In genomic region chr12:66755727-66756395, GRCh38 we compare ENCODE assay signal across 19 cellular contexts.
A peak's percentile ranks its signal among the peaks of the same experiment; 100 is the strongest.
DNase-seq lines count a peak whose midpoint lies in the region; ATAC-seq and TF ChIP-seq lines count a peak whose summit lies in the region.
"Had no signal": no experiment of that assay in that cellular context is flagged by ENCODE, and none has a peak within 500 bp of the region (broad histone marks: within the 10 kb centered on the region; RNA-seq: fewer than 3 reads in every experiment).

No MANE protein-coding gene starts in this region.

- H3K27ac ChIP-seq in OCI-LY7 (ENCODE audit: low read depth, low read length, poor library complexity, severe bottlenecking), result no peak overlapping the region
- no peak overlapping the region for H3K27ac ChIP-seq in mesendoderm (ENCODE audit: low read depth, low read length)
- H3K27ac ChIP-seq in vagina, result no peak overlapping the region
- H3K27ac ChIP-seq: PC-9 had no signal

- H3K9me2 ChIP-seq in OCI-LY7 (ENCODE audit: insufficient read depth, low read length), result no peaks in the 10 kb centered on the region

- peak overlapping the region; percentile 82 for H2AFZ ChIP-seq in OCI-LY7 (ENCODE audit: low read length)
- H2AFZ ChIP-seq: PC-9 had no signal

- peak; percentile 12 for DNase-seq in activated CD4-positive, alpha-beta T cell treated with anti-CD3 and anti-CD28 coated beads, Interleukin-2, amount 10 ng/mL, durations not matched to agents 7 days and 5 days
- DNase-seq in activated CD4-positive, alpha-beta T cell treated with anti-CD3 and anti-CD28 coated beads for 1 hour, result no peak
- DNase-seq in Kasumi-1 (lab: John Stamatoyannopoulos, UW), result peak; percentile 7 to 21
- DNase-seq in OCI-LY7 (ENCODE audit: low spot score), result peak; percentile 31
- DNase-seq in mesendoderm, result peak; percentile 8
- DNase-seq in OCI-M2 (lab: John Stamatoyannopoulos, UW; ENCODE audit: unreplicated experiment), result no peak
- no peak for DNase-seq in vagina (ENCODE audit: extremely low spot score in 2 of 2)
- DNase-seq: C1 segment of cervical spinal cord, DMS 273 treated with DMSO at 0.1 percent for 48 hours, EL, IMR-90, NCI-H1048, NCI-H146, NCI-H2081 treated with DMSO at 0.1 percent for 48 hours, NCI-H2227 treated with DMSO at 0.1 percent for 48 hours, NCI-H524, PC-9 had no signal

- no peak overlapping the region for H3K9ac ChIP-seq in mesendoderm (ENCODE audit: low read length)

- no peak overlapping the region for H2AK5ac ChIP-seq in mesendoderm (ENCODE audit: low read length)

- no peak overlapping the region for H3K23ac ChIP-seq in mesendoderm (ENCODE audit: low read length)

- H2BK120ac ChIP-seq in mesendoderm (ENCODE audit: low read depth, low read length), result no peak overlapping the region

- H3K4me2 ChIP-seq in OCI-LY7 (ENCODE audit: low read length) (peak overlapping the region; percentile 38; the same call in 1 of the 2 replicates), mesendoderm (ENCODE audit: low read length) (no peak overlapping the region)
- H3K4me2 ChIP-seq: PC-9 had no signal

- H3K18ac ChIP-seq in mesendoderm (ENCODE audit: low read length), result no peak overlapping the region

- H2BK15ac ChIP-seq in mesendoderm (replicated peaks; ENCODE audit: low read depth), result no peak overlapping the region

- no peak overlapping the region for H3K4me3 Mint-ChIP-seq in activated CD4-positive, alpha-beta T cell treated with anti-CD3 and anti-CD28 coated beads, Interleukin-2, amount 10 ng/mL, durations not matched to agents 7 days and 5 days

- no peak overlapping the region for H3K27ac Mint-ChIP-seq in activated CD4-positive, alpha-beta T cell treated with anti-CD3 and anti-CD28 coated beads, Interleukin-2, amount 10 ng/mL, durations not matched to agents 7 days and 5 days

- no peak overlapping the region for H3K4me3 ChIP-seq in OCI-LY7 (ENCODE audit: low read depth, low read length, poor library complexity, severe bottlenecking)
- H3K4me3 ChIP-seq in mesendoderm (ENCODE audit: low read length), result no peak overlapping the region
- H3K4me3 ChIP-seq in vagina, result no peak overlapping the region
- H3K4me3 ChIP-seq: HAP-1, PC-9 had no signal

- H3K4me1 Mint-ChIP-seq in activated CD4-positive, alpha-beta T cell treated with anti-CD3 and anti-CD28 coated beads, Interleukin-2, amount 10 ng/mL, durations not matched to agents 7 days and 5 days, result peaks cover 9% of the 10 kb centered on the region

- H3K9me3 ChIP-seq in OCI-LY7 (ENCODE audit: low read length) (no peaks in the 10 kb centered on the region), vagina (no peaks in the 10 kb centered on the region)
- H3K9me3 ChIP-seq: HAP-1 had no signal

- no peak overlapping the region for H4K5ac ChIP-seq in mesendoderm (ENCODE audit: low read length)

- H3K56ac ChIP-seq in mesendoderm (ENCODE audit: low read length), result no peak overlapping the region

- H3K79me2 ChIP-seq in OCI-LY7 (ENCODE audit: insufficient read depth, low read depth, low read length), result no peaks in the 10 kb centered on the region
- no peaks in the 10 kb centered on the region for H3K79me2 ChIP-seq in mesendoderm (ENCODE audit: control insufficient read depth, insufficient read depth, low read length)

- H3K36me3 Mint-ChIP-seq in activated CD4-positive, alpha-beta T cell treated with anti-CD3 and anti-CD28 coated beads, Interleukin-2, amount 10 ng/mL, durations not matched to agents 7 days and 5 days (ENCODE audit: low read depth), result no peaks in the 10 kb centered on the region

- H3K79me1 ChIP-seq in mesendoderm (ENCODE audit: low read length), result no peaks in the 10 kb centered on the region

- intact Hi-C loops in OCI-LY7 (cut with micrococcal nuclease; ENCODE audit: unreplicated experiment), result no loop called here
- intact Hi-C loops in vagina (cut with DNase I), result no loop called here

- H2BK5ac ChIP-seq in mesendoderm (ENCODE audit: low read length), result no peak overlapping the region

- TF ChIP-seq CTCF in OCI-LY7 (conservative IDR thresholded peaks at IDR 0.05; ENCODE audit: low read length), result no peak
- no peak for TF ChIP-seq CTCF in vagina (IDR thresholded peaks at IDR 0.05)

- TF ChIP-seq POLR2A in vagina (IDR thresholded peaks at IDR 0.05), result no peak

- H3K4me1 ChIP-seq in OCI-LY7 (ENCODE audit: insufficient read depth, low read length, poor library complexity, severe bottlenecking) (peaks cover 12% of the 10 kb centered on the region), mesendoderm (ENCODE audit: control insufficient read depth, low read depth, low read length) (no peaks in the 10 kb centered on the region), vagina (no peaks in the 10 kb centered on the region)
- H3K4me1 ChIP-seq: HAP-1 had no signal

- POLR2A ChIA-PET in activated CD4-positive, alpha-beta T cell treated with anti-CD3 and anti-CD28 coated beads, Interleukin-2, amount 10 ng/mL, durations not matched to agents 7 days and 5 days (lab: Charles Lee), result no interaction called here
- POLR2A ChIA-PET in OCI-LY7 (lab: Charles Lee), result no interaction called here

- no peaks in the 10 kb centered on the region for H4K20me1 ChIP-seq in OCI-LY7 (ENCODE audit: insufficient read depth, low read length)

- peaks cover 8% of the 10 kb centered on the region for H3K9me3 Mint-ChIP-seq in activated CD4-positive, alpha-beta T cell treated with anti-CD3 and anti-CD28 coated beads, Interleukin-2, amount 10 ng/mL, durations not matched to agents 7 days and 5 days

- H3K4ac ChIP-seq in mesendoderm (ENCODE audit: low read depth, low read length), result no peak overlapping the region

- no peak for ATAC-seq in GM21786 (IDR thresholded peaks at IDR 0.05; ENCODE audit: unreplicated experiment)

- no peaks in the 10 kb centered on the region for H3K27me3 ChIP-seq in mesendoderm (ENCODE audit: insufficient read depth, low read length, poor library complexity)
- no peaks in the 10 kb centered on the region for H3K27me3 ChIP-seq in vagina

- BruUV-seq in OCI-LY7 (replicated peaks; lab: Mats Ljungman, UMichigan), result no TSS peak

- no peaks in the 10 kb centered on the region for H3K36me3 ChIP-seq in OCI-LY7 (ENCODE audit: insufficient read depth, low read length)
- H3K36me3 ChIP-seq in mesendoderm (ENCODE audit: control insufficient read depth, insufficient read depth, low read length), result no peaks in the 10 kb centered on the region
- no peaks in the 10 kb centered on the region for H3K36me3 ChIP-seq in vagina
- H3K36me3 ChIP-seq: HAP-1 had no signal

- H3K27me3 Mint-ChIP-seq in activated CD4-positive, alpha-beta T cell treated with anti-CD3 and anti-CD28 coated beads, Interleukin-2, amount 10 ng/mL, durations not matched to agents 7 days and 5 days, result peaks cover 8% of the 10 kb centered on the region

- no CpG with 5 or more reads among the region's 2 CpGs for WGBS in mesendoderm (ENCODE audit: extremely low coverage, insufficient coverage, low lambda C conversion rate)

- no peak overlapping the region for H4K8ac ChIP-seq in mesendoderm (ENCODE audit: low read depth, low read length)

- CTCF ChIA-PET in activated CD4-positive, alpha-beta T cell treated with anti-CD3 and anti-CD28 coated beads, Interleukin-2, amount 10 ng/mL, durations not matched to agents 7 days and 5 days (lab: Charles Lee), result no interaction called here
- CTCF ChIA-PET in OCI-LY7 (lab: Charles Lee; ENCODE audit: unreplicated experiment), result no interaction called here

Comparison
In these comparisons a context has a peak if more than half of its experiments do, and no peak if none do; other contexts are left out.
1. DNase-seq: peak in activated CD4-positive, alpha-beta T cell treated with anti-CD3 and anti-CD28 coated beads, Interleukin-2, amount 10 ng/mL, durations not matched to agents 7 days and 5 days (single experiment), Kasumi-1 (2 of 2), OCI-LY7 (single experiment) and mesendoderm (single experiment); none in activated CD4-positive, alpha-beta T cell treated with anti-CD3 and anti-CD28 coated beads for 1 hour (single experiment), OCI-M2 (single experiment) and vagina (0 of 2).